In the genomic region with DNA sequence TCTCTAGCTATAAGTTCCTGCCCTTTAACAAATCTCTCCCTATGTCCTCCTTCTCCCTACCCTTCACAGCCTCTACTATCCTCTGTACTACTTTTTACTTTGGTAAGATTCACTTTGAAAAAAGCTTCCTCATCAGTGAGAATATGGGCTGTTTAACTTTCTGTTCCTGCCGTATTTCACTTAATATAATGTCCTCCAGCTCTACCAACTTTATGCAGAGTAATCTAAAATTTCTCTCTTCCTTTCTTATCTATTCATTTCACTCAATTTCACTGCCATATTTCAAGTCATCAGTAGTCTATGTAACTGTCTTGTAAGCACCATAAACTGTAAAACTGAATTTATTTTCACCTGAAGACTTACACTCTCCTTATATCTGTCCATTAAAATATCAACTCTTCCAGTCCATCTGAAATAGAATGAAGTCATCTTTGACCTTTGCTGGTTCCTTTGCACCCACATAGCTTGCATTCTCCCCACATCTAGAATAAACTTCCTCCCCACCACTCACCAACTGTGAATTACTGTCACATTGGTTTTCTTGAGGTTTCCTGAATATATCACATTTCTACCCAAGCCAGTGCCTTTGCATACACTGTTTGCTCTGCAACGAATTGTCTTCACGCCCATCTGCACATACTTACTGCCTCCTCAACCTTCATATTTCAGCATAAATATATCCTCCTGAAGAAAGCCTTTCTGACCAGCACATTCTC, we compare ENCODE assay signal across 1 cellular context.
TF ChIP-seq lines count a peak whose summit lies in the region.

No MANE protein-coding gene starts in this region.

TF ChIP-seq in H1, 55 proteins besides CTCF, POLR2A, EP300 and RAD21:
- TF ChIP-seq, protein P1, sequence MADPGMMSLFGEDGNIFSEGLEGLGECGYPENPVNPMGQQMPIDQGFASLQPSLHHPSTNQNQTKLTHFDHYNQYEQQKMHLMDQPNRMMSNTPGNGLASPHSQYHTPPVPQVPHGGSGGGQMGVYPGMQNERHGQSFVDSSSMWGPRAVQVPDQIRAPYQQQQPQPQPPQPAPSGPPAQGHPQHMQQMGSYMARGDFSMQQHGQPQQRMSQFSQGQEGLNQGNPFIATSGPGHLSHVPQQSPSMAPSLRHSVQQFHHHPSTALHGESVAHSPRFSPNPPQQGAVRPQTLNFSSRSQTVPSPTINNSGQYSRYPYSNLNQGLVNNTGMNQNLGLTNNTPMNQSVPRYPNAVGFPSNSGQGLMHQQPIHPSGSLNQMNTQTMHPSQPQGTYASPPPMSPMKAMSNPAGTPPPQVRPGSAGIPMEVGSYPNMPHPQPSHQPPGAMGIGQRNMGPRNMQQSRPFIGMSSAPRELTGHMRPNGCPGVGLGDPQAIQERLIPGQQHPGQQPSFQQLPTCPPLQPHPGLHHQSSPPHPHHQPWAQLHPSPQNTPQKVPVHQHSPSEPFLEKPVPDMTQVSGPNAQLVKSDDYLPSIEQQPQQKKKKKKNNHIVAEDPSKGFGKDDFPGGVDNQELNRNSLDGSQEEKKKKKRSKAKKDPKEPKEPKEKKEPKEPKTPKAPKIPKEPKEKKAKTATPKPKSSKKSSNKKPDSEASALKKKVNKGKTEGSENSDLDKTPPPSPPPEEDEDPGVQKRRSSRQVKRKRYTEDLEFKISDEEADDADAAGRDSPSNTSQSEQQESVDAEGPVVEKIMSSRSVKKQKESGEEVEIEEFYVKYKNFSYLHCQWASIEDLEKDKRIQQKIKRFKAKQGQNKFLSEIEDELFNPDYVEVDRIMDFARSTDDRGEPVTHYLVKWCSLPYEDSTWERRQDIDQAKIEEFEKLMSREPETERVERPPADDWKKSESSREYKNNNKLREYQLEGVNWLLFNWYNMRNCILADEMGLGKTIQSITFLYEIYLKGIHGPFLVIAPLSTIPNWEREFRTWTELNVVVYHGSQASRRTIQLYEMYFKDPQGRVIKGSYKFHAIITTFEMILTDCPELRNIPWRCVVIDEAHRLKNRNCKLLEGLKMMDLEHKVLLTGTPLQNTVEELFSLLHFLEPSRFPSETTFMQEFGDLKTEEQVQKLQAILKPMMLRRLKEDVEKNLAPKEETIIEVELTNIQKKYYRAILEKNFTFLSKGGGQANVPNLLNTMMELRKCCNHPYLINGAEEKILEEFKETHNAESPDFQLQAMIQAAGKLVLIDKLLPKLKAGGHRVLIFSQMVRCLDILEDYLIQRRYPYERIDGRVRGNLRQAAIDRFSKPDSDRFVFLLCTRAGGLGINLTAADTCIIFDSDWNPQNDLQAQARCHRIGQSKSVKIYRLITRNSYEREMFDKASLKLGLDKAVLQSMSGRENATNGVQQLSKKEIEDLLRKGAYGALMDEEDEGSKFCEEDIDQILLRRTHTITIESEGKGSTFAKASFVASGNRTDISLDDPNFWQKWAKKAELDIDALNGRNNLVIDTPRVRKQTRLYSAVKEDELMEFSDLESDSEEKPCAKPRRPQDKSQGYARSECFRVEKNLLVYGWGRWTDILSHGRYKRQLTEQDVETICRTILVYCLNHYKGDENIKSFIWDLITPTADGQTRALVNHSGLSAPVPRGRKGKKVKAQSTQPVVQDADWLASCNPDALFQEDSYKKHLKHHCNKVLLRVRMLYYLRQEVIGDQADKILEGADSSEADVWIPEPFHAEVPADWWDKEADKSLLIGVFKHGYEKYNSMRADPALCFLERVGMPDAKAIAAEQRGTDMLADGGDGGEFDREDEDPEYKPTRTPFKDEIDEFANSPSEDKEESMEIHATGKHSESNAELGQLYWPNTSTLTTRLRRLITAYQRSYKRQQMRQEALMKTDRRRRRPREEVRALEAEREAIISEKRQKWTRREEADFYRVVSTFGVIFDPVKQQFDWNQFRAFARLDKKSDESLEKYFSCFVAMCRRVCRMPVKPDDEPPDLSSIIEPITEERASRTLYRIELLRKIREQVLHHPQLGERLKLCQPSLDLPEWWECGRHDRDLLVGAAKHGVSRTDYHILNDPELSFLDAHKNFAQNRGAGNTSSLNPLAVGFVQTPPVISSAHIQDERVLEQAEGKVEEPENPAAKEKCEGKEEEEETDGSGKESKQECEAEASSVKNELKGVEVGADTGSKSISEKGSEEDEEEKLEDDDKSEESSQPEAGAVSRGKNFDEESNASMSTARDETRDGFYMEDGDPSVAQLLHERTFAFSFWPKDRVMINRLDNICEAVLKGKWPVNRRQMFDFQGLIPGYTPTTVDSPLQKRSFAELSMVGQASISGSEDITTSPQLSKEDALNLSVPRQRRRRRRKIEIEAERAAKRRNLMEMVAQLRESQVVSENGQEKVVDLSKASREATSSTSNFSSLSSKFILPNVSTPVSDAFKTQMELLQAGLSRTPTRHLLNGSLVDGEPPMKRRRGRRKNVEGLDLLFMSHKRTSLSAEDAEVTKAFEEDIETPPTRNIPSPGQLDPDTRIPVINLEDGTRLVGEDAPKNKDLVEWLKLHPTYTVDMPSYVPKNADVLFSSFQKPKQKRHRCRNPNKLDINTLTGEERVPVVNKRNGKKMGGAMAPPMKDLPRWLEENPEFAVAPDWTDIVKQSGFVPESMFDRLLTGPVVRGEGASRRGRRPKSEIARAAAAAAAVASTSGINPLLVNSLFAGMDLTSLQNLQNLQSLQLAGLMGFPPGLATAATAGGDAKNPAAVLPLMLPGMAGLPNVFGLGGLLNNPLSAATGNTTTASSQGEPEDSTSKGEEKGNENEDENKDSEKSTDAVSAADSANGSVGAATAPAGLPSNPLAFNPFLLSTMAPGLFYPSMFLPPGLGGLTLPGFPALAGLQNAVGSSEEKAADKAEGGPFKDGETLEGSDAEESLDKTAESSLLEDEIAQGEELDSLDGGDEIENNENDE (IDR thresholded peaks at IDR 0.05; ENCODE audit: insufficient replicate concordance, low read length) = peak; percentile 69
- no peak for TF ChIP-seq NRF1 (IDR thresholded peaks at IDR 0.05; ENCODE audit: low read depth, low read length)
